Comparison of ENCODE assay signal across 1 cellular context in genomic region chr13:51584731-51585191, GRCh38.
A peak's percentile ranks its signal among the peaks of the same experiment; 100 is the strongest.
TF ChIP-seq lines count a peak whose summit lies in the region.

No MANE protein-coding gene starts in this region.

TF ChIP-seq in HepG2, 621 proteins besides CTCF, POLR2A, EP300 and RAD21 (continued from another document and continues in another):
- TF ChIP-seq, protein P1, sequence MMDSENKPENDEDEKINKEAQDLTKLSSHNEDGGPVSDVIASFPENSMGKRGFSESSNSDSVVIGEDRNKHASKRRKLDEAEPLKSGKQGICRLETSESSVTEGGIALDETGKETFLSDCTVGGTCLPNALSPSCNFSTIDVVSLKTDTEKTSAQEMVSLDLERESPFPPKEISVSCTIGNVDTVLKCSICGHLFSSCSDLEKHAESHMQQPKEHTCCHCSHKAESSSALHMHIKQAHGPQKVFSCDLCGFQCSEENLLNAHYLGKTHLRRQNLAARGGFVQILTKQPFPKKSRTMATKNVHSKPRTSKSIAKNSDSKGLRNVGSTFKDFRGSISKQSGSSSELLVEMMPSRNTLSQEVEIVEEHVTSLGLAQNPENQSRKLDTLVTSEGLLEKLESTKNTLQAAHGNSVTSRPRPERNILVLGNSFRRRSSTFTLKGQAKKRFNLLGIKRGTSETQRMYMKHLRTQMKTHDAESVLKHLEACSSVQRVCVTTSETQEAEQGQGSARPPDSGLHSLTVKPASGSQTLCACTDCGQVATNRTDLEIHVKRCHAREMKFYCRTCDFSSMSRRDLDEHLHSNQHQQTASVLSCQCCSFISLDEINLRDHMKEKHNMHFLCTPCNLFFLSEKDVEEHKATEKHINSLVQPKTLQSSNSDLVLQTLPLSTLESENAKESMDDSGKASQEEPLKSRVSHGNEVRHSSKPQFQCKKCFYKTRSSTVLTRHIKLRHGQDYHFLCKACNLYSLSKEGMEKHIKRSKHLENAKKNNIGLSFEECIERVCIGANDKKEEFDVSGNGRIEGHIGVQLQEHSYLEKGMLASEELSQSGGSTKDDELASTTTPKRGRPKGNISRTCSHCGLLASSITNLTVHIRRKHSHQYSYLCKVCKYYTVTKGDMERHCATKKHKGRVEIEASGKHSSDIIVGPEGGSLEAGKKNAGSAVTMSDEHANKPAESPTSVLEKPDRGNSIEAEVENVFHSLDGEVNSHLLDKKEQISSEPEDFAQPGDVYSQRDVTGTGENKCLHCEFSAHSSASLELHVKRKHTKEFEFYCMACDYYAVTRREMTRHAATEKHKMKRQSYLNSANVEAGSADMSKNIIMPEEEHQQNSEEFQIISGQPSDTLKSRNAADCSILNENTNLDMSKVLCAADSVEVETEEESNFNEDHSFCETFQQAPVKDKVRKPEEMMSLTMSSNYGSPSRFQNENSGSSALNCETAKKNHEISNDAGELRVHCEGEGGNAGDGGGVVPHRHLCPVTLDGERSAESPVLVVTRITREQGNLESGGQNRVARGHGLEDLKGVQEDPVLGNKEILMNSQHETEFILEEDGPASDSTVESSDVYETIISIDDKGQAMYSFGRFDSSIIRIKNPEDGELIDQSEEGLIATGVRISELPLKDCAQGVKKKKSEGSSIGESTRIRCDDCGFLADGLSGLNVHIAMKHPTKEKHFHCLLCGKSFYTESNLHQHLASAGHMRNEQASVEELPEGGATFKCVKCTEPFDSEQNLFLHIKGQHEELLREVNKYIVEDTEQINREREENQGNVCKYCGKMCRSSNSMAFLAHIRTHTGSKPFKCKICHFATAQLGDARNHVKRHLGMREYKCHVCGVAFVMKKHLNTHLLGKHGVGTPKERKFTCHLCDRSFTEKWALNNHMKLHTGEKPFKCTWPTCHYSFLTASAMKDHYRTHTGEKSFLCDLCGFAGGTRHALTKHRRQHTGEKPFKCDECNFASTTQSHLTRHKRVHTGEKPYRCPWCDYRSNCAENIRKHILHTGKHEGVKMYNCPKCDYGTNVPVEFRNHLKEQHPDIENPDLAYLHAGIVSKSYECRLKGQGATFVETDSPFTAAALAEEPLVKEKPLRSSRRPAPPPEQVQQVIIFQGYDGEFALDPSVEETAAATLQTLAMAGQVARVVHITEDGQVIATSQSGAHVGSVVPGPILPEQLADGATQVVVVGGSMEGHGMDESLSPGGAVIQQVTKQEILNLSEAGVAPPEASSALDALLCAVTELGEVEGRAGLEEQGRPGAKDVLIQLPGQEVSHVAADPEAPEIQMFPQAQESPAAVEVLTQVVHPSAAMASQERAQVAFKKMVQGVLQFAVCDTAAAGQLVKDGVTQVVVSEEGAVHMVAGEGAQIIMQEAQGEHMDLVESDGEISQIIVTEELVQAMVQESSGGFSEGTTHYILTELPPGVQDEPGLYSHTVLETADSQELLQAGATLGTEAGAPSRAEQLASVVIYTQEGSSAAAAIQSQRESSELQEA (CRISPR knock-in tag; IDR thresholded peaks at IDR 0.05; ENCODE audit: not compliant biosample characterization) = peak; percentile 89
- TF ChIP-seq SIN3B (IDR thresholded peaks at IDR 0.05; ENCODE audit: low read length) (no peak), RXRB (CRISPR knock-in tag; IDR thresholded peaks at IDR 0.05; ENCODE audit: borderline replicate concordance) (no peak), ZIK1 (CRISPR knock-in tag; IDR thresholded peaks at IDR 0.05; ENCODE audit: borderline replicate concordance, low read depth) (peak; percentile 22; the same call in 1 of the 2 replicates), LRRFIP1 (CRISPR knock-in tag; conservative IDR thresholded peaks at IDR 0.05) (no peak), TGIF2 (CRISPR knock-in tag; IDR thresholded peaks at IDR 0.05) (peak; percentile 46; the same call in 1 of the 2 replicates), ATF1 (CRISPR knock-in tag; IDR thresholded peaks at IDR 0.05) (no peak), ZNF12 (CRISPR knock-in tag; IDR thresholded peaks at IDR 0.05) (no peak), CCDC6 (CRISPR knock-in tag; IDR thresholded peaks at IDR 0.05) (no peak), SAFB2 (CRISPR knock-in tag; IDR thresholded peaks at IDR 0.05; ENCODE audit: borderline replicate concordance, low read depth) (no peak), DNMT1 (CRISPR knock-in tag; IDR thresholded peaks at IDR 0.05) (0 out of 2 replicates have a peak, but pooled peaks have one; percentile 23), FUBP1 (CRISPR knock-in tag; IDR thresholded peaks at IDR 0.05; ENCODE audit: borderline replicate concordance) (no peak), ZNF772 (CRISPR knock-in tag; IDR thresholded peaks at IDR 0.05) (peak; percentile 27; the same call in 1 of the 2 replicates), CERS6 (CRISPR knock-in tag; IDR thresholded peaks at IDR 0.05) (no peak), POLR2G (IDR thresholded peaks at IDR 0.05; ENCODE audit: low read depth, low read length) (peak; percentile 72), ZNF552 (CRISPR knock-in tag; IDR thresholded peaks at IDR 0.05; ENCODE audit: borderline replicate concordance) (0 out of 2 replicates have a peak, but pooled peaks have one; percentile 67), ZNF136 (CRISPR knock-in tag; IDR thresholded peaks at IDR 0.05; ENCODE audit: low read depth) (no peak), ARID2 (CRISPR knock-in tag; IDR thresholded peaks at IDR 0.05; ENCODE audit: borderline replicate concordance) (no peak), ZNF761 (CRISPR knock-in tag; conservative IDR thresholded peaks at IDR 0.05) (no peak), ZNF747 (CRISPR knock-in tag; IDR thresholded peaks at IDR 0.05; ENCODE audit: borderline replicate concordance) (no peak), ZSCAN30 (CRISPR knock-in tag; IDR thresholded peaks at IDR 0.05) (no peak; the same call in 1 of the 2 replicates)
- TF ChIP-seq, protein P2, sequence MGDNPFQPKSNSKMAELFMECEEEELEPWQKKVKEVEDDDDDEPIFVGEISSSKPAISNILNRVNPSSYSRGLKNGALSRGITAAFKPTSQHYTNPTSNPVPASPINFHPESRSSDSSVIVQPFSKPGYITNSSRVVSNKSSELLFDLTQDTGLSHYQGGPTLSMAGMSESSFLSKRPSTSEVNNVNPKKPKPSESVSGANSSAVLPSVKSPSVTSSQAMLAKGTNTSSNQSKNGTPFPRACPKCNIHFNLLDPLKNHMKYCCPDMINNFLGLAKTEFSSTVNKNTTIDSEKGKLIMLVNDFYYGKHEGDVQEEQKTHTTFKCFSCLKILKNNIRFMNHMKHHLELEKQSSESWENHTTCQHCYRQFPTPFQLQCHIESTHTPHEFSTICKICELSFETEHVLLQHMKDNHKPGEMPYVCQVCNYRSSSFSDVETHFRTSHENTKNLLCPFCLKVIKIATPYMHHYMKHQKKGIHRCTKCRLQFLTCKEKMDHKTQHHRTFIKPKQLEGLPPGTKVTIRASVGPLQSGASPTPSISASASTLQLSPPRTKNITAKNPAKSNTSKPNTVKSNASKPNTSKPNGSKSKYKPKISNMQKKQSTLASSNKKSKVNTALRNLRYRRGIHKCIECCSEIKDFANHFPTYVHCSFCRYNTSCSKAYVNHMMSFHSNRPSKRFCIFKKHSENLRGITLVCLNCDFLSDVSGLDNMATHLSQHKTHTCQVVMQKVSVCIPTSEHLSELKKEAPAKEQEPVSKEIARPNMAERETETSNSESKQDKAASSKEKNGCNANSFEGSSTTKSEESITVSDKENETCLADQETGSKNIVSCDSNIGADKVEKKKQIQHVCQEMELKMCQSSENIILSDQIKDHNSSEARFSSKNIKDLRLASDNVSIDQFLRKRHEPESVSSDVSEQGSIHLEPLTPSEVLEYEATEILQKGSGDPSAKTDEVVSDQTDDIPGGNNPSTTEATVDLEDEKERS (CRISPR knock-in tag; IDR thresholded peaks at IDR 0.05) = no peak
- TF ChIP-seq, protein P3, sequence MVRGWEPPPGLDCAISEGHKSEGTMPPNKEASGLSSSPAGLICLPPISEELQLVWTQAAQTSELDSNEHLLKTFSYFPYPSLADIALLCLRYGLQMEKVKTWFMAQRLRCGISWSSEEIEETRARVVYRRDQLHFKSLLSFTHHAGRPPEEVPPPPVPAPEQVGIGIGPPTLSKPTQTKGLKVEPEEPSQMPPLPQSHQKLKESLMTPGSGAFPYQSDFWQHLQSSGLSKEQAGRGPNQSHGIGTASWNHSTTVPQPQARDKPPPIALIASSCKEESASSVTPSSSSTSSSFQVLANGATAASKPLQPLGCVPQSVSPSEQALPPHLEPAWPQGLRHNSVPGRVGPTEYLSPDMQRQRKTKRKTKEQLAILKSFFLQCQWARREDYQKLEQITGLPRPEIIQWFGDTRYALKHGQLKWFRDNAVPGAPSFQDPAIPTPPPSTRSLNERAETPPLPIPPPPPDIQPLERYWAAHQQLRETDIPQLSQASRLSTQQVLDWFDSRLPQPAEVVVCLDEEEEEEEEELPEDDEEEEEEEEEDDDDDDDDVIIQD (CRISPR knock-in tag; IDR thresholded peaks at IDR 0.05; ENCODE audit: low read depth) = no peak
- TF ChIP-seq, protein P4, sequence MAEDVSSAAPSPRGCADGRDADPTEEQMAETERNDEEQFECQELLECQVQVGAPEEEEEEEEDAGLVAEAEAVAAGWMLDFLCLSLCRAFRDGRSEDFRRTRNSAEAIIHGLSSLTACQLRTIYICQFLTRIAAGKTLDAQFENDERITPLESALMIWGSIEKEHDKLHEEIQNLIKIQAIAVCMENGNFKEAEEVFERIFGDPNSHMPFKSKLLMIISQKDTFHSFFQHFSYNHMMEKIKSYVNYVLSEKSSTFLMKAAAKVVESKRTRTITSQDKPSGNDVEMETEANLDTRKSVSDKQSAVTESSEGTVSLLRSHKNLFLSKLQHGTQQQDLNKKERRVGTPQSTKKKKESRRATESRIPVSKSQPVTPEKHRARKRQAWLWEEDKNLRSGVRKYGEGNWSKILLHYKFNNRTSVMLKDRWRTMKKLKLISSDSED (CRISPR knock-in tag; IDR thresholded peaks at IDR 0.05) = no peak
